ENCODE assay signal across 10 cellular contexts in the genomic region with DNA sequence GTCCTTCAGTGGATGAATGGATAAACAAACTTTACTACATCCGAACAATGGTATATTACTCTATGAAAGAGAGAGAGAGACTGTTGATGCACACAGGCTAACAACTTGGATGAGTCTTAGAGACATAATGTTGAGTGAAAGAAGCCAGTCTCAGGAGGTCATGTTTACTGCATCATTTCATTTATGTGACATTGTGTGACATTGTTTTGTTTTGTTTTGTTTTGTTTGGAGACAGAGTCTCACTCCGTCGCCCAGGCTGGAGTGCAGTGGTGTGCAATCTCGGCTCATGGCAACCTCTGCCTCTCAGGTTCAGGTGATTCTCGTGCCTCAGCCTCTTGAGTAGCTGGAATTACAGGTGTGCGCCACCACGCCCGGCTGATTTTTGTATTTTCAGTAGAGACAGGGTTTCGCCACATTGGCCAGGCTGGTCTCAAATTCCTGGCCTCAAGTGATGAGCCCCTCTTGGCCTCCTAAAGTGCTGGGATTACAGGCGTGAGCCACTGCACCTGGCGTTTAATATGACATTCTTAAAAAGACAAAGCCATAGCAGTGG. TPM values are rescaled to one million over a fixed set of nuclear protein-coding genes. Genes with fewer than 3 reads are reported as not detected.
A peak's percentile ranks its signal among the peaks of the same experiment; 100 is the strongest.
DNase-seq lines count a peak whose midpoint lies in the region; ATAC-seq and TF ChIP-seq lines count a peak whose summit lies in the region.
"Not testable (repeated sequence)": the region's sequence is repeated elsewhere in the genome, so short reads cannot be mapped to it uniquely, and the experiment has no call there.
"Had no signal": no experiment of that assay in that cellular context is flagged by ENCODE, and none has a peak within 500 bp of the region (broad histone marks: within the 10 kb centered on the region; RNA-seq: fewer than 3 reads in every experiment).

No MANE protein-coding gene starts in this region.

- WGBS in thyroid gland, 2 donors, result 37 to 53% methylated on average over 11 of the region's 11 CpGs

- not testable (repeated sequence) for H3K9me3 ChIP-seq in CD4-positive, alpha-beta memory T cell (ENCODE audit: control insufficient read depth in 1 of 2, low read length in 2 of 2); T-helper 17 cell (ENCODE audit: control insufficient read depth, low read length, poor library complexity, severe bottlenecking); thyroid gland

- H3K36me3 Mint-ChIP-seq in CD4-positive, alpha-beta memory T cell; T-helper 17 cell (ENCODE audit: low read depth); activated T-helper 1 cell treated with anti-CD3 and anti-CD28 coated beads, Interleukin-12 subunit alpha, Interleukin-12 subunit beta, Interleukin-2, Interleukin-4 antibody, amounts not matched to agents 30 ng/mL and 10 ng/mL and 1 ng/mL, durations not matched to agents 14 hours and 24 hours and 36 hours (ENCODE audit: low read depth); natural killer cell treated with Interleukin-12 subunit alpha and Interleukin-12 subunit beta and Interleukin-15 and Interleukin-18, amount 100 ng/mL, for 72 hours: not testable (repeated sequence)
- H3K36me3 Mint-ChIP-seq in central memory CD8-positive, alpha-beta T cell (ENCODE audit: insufficient read depth), result peaks cover 14% of the 10 kb centered on the region

- not testable (repeated sequence) for H3K27me3 Mint-ChIP-seq in CD4-positive, alpha-beta memory T cell; T-helper 17 cell; activated T-helper 1 cell treated with anti-CD3 and anti-CD28 coated beads, Interleukin-12 subunit alpha, Interleukin-12 subunit beta, Interleukin-2, Interleukin-4 antibody, amounts not matched to agents 30 ng/mL and 10 ng/mL and 1 ng/mL, durations not matched to agents 14 hours and 24 hours and 36 hours (ENCODE audit: insufficient read depth); central memory CD8-positive, alpha-beta T cell; natural killer cell treated with Interleukin-12 subunit alpha and Interleukin-12 subunit beta and Interleukin-15 and Interleukin-18, amount 100 ng/mL, for 72 hours

- H3K27ac Mint-ChIP-seq in CD4-positive, alpha-beta memory T cell, result peak overlapping the region; percentile 72 to 92 (median 83)
- peak overlapping the region; percentile 69 for H3K27ac Mint-ChIP-seq in T-helper 17 cell
- H3K27ac Mint-ChIP-seq in activated T-helper 1 cell treated with anti-CD3 and anti-CD28 coated beads, Interleukin-12 subunit alpha, Interleukin-12 subunit beta, Interleukin-2, Interleukin-4 antibody, amounts not matched to agents 30 ng/mL and 10 ng/mL and 1 ng/mL, durations not matched to agents 14 hours and 24 hours and 36 hours, result peak overlapping the region; percentile 73
- H3K27ac Mint-ChIP-seq in central memory CD8-positive, alpha-beta T cell (ENCODE audit: low read depth), result peak overlapping the region; percentile 32
- peak overlapping the region; percentile 75 to 88 for H3K27ac Mint-ChIP-seq in natural killer cell treated with Interleukin-12 subunit alpha and Interleukin-12 subunit beta and Interleukin-15 and Interleukin-18, amount 100 ng/mL, for 72 hours

- H3K36me3 ChIP-seq in CD4-positive, alpha-beta memory T cell (ENCODE audit: insufficient read depth, low read length), result peaks cover 17% of the 10 kb centered on the region
- peaks cover 6 to 14% of the 10 kb centered on the region in 2 donors for H3K36me3 ChIP-seq in thyroid gland

- POLR2A ChIA-PET in CD4-positive, alpha-beta memory T cell (lab: Charles Lee; ENCODE audit: partially characterized antibody), result interaction anchor here (0.7 to 3.7 kb wide), 12 partner anchors 9 to 632 kb away, joined by 3 to 36 read pairs (median 4); a partner anchor contains a TSS

- not testable (repeated sequence) for H3K27me3 ChIP-seq in CD4-positive, alpha-beta memory T cell (ENCODE audit: insufficient read depth, low read length); thyroid gland

- peak overlapping the region in 1 of 2 donors; percentile 30 for H3K4me3 ChIP-seq in CD4-positive, alpha-beta memory T cell (ENCODE audit: low read length in 2 of 2)
- H3K4me3 ChIP-seq in Jurkat, Clone E6-1 (ENCODE audit: low read length), result peak overlapping the region; percentile 29
- not testable (repeated sequence) for H3K4me3 ChIP-seq in thyroid gland (replicated peaks in 1 of 3)

- H3K9me3 Mint-ChIP-seq in CD4-positive, alpha-beta memory T cell; activated T-helper 1 cell treated with anti-CD3 and anti-CD28 coated beads, Interleukin-12 subunit alpha, Interleukin-12 subunit beta, Interleukin-2, Interleukin-4 antibody, amounts not matched to agents 30 ng/mL and 10 ng/mL and 1 ng/mL, durations not matched to agents 14 hours and 24 hours and 36 hours; central memory CD8-positive, alpha-beta T cell; natural killer cell treated with Interleukin-12 subunit alpha and Interleukin-12 subunit beta and Interleukin-15 and Interleukin-18, amount 100 ng/mL, for 72 hours: not testable (repeated sequence)

- not testable (repeated sequence) for DNase-seq in CD4-positive, alpha-beta memory T cell; Jurkat, Clone E6-1 (ENCODE audit: low read depth, low spot score); T-helper 17 cell; activated T-helper 1 cell treated with anti-CD3 and anti-CD28 coated beads, Interleukin-12 subunit alpha, Interleukin-12 subunit beta, Interleukin-2, Interleukin-4 antibody, amounts not matched to agents 30 ng/mL and 10 ng/mL and 1 ng/mL, durations not matched to agents 14 hours and 24 hours and 36 hours (ENCODE audit: low spot score); central memory CD8-positive, alpha-beta T cell (ENCODE audit: low spot score in 2 of 2); natural killer cell treated with Interleukin-12 subunit alpha and Interleukin-12 subunit beta and Interleukin-15 and Interleukin-18, amount 100 ng/mL, for 72 hours (ENCODE audit: low spot score)
- DNase-seq in NCI-H510A (lab: John Stamatoyannopoulos, UW) (peak; percentile 27), thyroid gland (peak; percentile 72 to 80)

- intact Hi-C loops in CD4-positive, alpha-beta memory T cell (cut with micrococcal nuclease), result loop anchor here (1.0 kb wide), 2 partner anchors 13 to 109 kb away; a partner anchor contains a TSS
- intact Hi-C loops in activated T-helper 1 cell treated with anti-CD3 and anti-CD28 coated beads, Interleukin-12 subunit alpha, Interleukin-12 subunit beta, Interleukin-2, Interleukin-4 antibody, amounts not matched to agents 30 ng/mL and 10 ng/mL and 1 ng/mL, durations not matched to agents 14 hours and 24 hours and 36 hours (cut with micrococcal nuclease), result loop anchor here (1.0 kb wide), 1 partner anchor 13 kb away; a partner anchor contains a TSS
- intact Hi-C loops in thyroid gland (cut with DNase I), result not testable (repeated sequence)

- peaks cover 32% of the 10 kb centered on the region for H3K4me1 ChIP-seq in CD4-positive, alpha-beta memory T cell (ENCODE audit: insufficient read depth, low read length)
- peaks cover 0 to 11% of the 10 kb centered on the region in 2 donors for H3K4me1 ChIP-seq in thyroid gland

- H3K4me3 Mint-ChIP-seq in CD4-positive, alpha-beta memory T cell, result peak overlapping the region in 7 of 8 donors; percentile 37 to 86 (median 78)
- peak overlapping the region; percentile 53 for H3K4me3 Mint-ChIP-seq in T-helper 17 cell
- H3K4me3 Mint-ChIP-seq in activated T-helper 1 cell treated with anti-CD3 and anti-CD28 coated beads, Interleukin-12 subunit alpha, Interleukin-12 subunit beta, Interleukin-2, Interleukin-4 antibody, amounts not matched to agents 30 ng/mL and 10 ng/mL and 1 ng/mL, durations not matched to agents 14 hours and 24 hours and 36 hours, result peak overlapping the region; percentile 30
- peak overlapping the region; percentile 67 for H3K4me3 Mint-ChIP-seq in central memory CD8-positive, alpha-beta T cell
- peak overlapping the region; percentile 80 for H3K4me3 Mint-ChIP-seq in natural killer cell treated with Interleukin-12 subunit alpha and Interleukin-12 subunit beta and Interleukin-15 and Interleukin-18, amount 100 ng/mL, for 72 hours

- peaks cover 32 to 58% (median 40%) of the 10 kb centered on the region in 4 donors for H3K4me1 Mint-ChIP-seq in CD4-positive, alpha-beta memory T cell
- H3K4me1 Mint-ChIP-seq in T-helper 17 cell, result peaks cover 31% of the 10 kb centered on the region
- H3K4me1 Mint-ChIP-seq in activated T-helper 1 cell treated with anti-CD3 and anti-CD28 coated beads, Interleukin-12 subunit alpha, Interleukin-12 subunit beta, Interleukin-2, Interleukin-4 antibody, amounts not matched to agents 30 ng/mL and 10 ng/mL and 1 ng/mL, durations not matched to agents 14 hours and 24 hours and 36 hours (ENCODE audit: low read depth), result peaks cover 24% of the 10 kb centered on the region
- peaks cover 46% of the 10 kb centered on the region for H3K4me1 Mint-ChIP-seq in central memory CD8-positive, alpha-beta T cell
- H3K4me1 Mint-ChIP-seq in natural killer cell treated with Interleukin-12 subunit alpha and Interleukin-12 subunit beta and Interleukin-15 and Interleukin-18, amount 100 ng/mL, for 72 hours (ENCODE audit: low read depth in 2 of 2), result peaks cover 21 to 23% of the 10 kb centered on the region in 2 donors

- not testable (repeated sequence) for ATAC-seq in T-helper 17 cell; central memory CD8-positive, alpha-beta T cell (replicated peaks; ENCODE audit: extremely low read depth, poor library complexity, severe bottlenecking); natural killer cell treated with Interleukin-12 subunit alpha and Interleukin-12 subunit beta and Interleukin-15 and Interleukin-18, amount 100 ng/mL, for 72 hours

- TF ChIP-seq CTCF in thyroid gland (IDR thresholded peaks at IDR 0.05), result not testable (repeated sequence)

- not testable (repeated sequence) for TF ChIP-seq POLR2A in thyroid gland (IDR thresholded peaks at IDR 0.05)

- CTCF ChIA-PET in CD4-positive, alpha-beta memory T cell (lab: Charles Lee; ENCODE audit: partially characterized antibody), result interaction anchor here (0.6 to 2.0 kb wide), 9 partner anchors 11 to 241 kb away, joined by 3 to 16 read pairs (median 4); a partner anchor contains a TSS

- H3K27ac ChIP-seq in CD4-positive, alpha-beta memory T cell (ENCODE audit: low read depth, low read length), result peak overlapping the region; percentile 23
- not testable (repeated sequence) for H3K27ac ChIP-seq in thyroid gland

RNA-seq across cellular contexts. Expression of a gene that starts 12.3 kb away (rescaled TPM):
- total RNA-seq in CD4-positive, alpha-beta memory T cell, result 10 to 100 TPM; 43.5 to 52.9 TPM
- 1 to 10 TPM; 4.0 TPM for polyA plus RNA-seq in CD4-positive, alpha-beta memory T cell
- polyA plus RNA-seq in Jurkat, Clone E6-1 (2012; ENCODE audit: insufficient read depth, insufficient read length), result 14.7 TPM
- total RNA-seq in T-helper 17 cell (10 to 100 TPM; 22.0 to 23.6 TPM), thyroid gland (10 to 100 TPM; 19.2 to 32.0 (median 21.9) TPM)
- 23.5 and 27.7 TPM in 2 replicates for total RNA-seq in activated T-helper 1 cell treated with anti-CD3 and anti-CD28 coated beads, Interleukin-12 subunit alpha, Interleukin-12 subunit beta, Interleukin-2, Interleukin-4 antibody, amounts not matched to agents 30 ng/mL and 10 ng/mL and 1 ng/mL, durations not matched to agents 14 hours and 24 hours and 36 hours
- 10 to 100 TPM; 20.8 to 38.9 TPM for total RNA-seq in natural killer cell treated with Interleukin-12 subunit alpha and Interleukin-12 subunit beta and Interleukin-15 and Interleukin-18, amount 100 ng/mL, for 72 hours

RNA-seq across cellular contexts. Expression of a gene that starts 44.9 kb away (rescaled TPM):
- under 1 TPM; 0.19 to 0.73 TPM for total RNA-seq in CD4-positive, alpha-beta memory T cell
- polyA plus RNA-seq in CD4-positive, alpha-beta memory T cell, result not detected
- 2.3 TPM for polyA plus RNA-seq in Jurkat, Clone E6-1 (2012; ENCODE audit: insufficient read depth, insufficient read length)
- total RNA-seq in T-helper 17 cell (under 1 TPM; 0.25 to 0.96 TPM), thyroid gland (1 to 10 TPM in 2 of 4 donors, under 1 TPM in 2; 0.45 to 1.6 (median 0.90) TPM)
- total RNA-seq in activated T-helper 1 cell treated with anti-CD3 and anti-CD28 coated beads, Interleukin-12 subunit alpha, Interleukin-12 subunit beta, Interleukin-2, Interleukin-4 antibody, amounts not matched to agents 30 ng/mL and 10 ng/mL and 1 ng/mL, durations not matched to agents 14 hours and 24 hours and 36 hours, result 1.2 TPM in 2 replicates
- total RNA-seq in natural killer cell treated with Interleukin-12 subunit alpha and Interleukin-12 subunit beta and Interleukin-15 and Interleukin-18, amount 100 ng/mL, for 72 hours, result 1 to 10 TPM in 1 of 2 donors, under 1 TPM in 1; 0.38 to 2.6 TPM
- total RNA-seq: GM23248 had no signal
- polyA plus RNA-seq: GM23248, keratinocyte had no signal

Comparison
In these comparisons a context has a peak if more than half of its experiments do, and no peak if none do; other contexts are left out.
1. H3K27ac Mint-ChIP-seq: peak in every context shown above with its lines; median percentile 83 in CD4-positive, alpha-beta memory T cell; 82 in natural killer cell treated with Interleukin-12 subunit alpha and Interleukin-12 subunit beta and Interleukin-15 and Interleukin-18, amount 100 ng/mL, for 72 hours; 73 in activated T-helper 1 cell treated with anti-CD3 and anti-CD28 coated beads, Interleukin-12 subunit alpha, Interleukin-12 subunit beta, Interleukin-2, Interleukin-4 antibody, amounts not matched to agents 30 ng/mL and 10 ng/mL and 1 ng/mL, durations not matched to agents 14 hours and 24 hours and 36 hours; 69 in T-helper 17 cell; 32 in central memory CD8-positive, alpha-beta T cell.
2. H3K4me3 Mint-ChIP-seq: peak in every context shown above with its lines; median percentile 80 in natural killer cell treated with Interleukin-12 subunit alpha and Interleukin-12 subunit beta and Interleukin-15 and Interleukin-18, amount 100 ng/mL, for 72 hours; 78 in CD4-positive, alpha-beta memory T cell; 67 in central memory CD8-positive, alpha-beta T cell; 53 in T-helper 17 cell; 30 in activated T-helper 1 cell treated with anti-CD3 and anti-CD28 coated beads, Interleukin-12 subunit alpha, Interleukin-12 subunit beta, Interleukin-2, Interleukin-4 antibody, amounts not matched to agents 30 ng/mL and 10 ng/mL and 1 ng/mL, durations not matched to agents 14 hours and 24 hours and 36 hours.